Comparison of ENCODE assay signal across 9 cellular contexts in genomic region chr4:112514079-112514448, GRCh38. TPM values are rescaled to one million over a fixed set of nuclear protein-coding genes. Genes with fewer than 3 reads are reported as not detected.
DNase-seq lines count a peak whose midpoint lies in the region; ATAC-seq and TF ChIP-seq lines count a peak whose summit lies in the region.
"Had no signal": no experiment of that assay in that cellular context is flagged by ENCODE, and none has a peak within 500 bp of the region (broad histone marks: within the 10 kb centered on the region; RNA-seq: fewer than 3 reads in every experiment).

No MANE protein-coding gene starts in this region.

- ATAC-seq in activated naive CD4-positive, alpha-beta T cell treated with anti-CD3 and anti-CD28 coated beads, Interleukin-2, amount 50 U/mL, for 72 hours = no peak
- ATAC-seq in central memory CD8-positive, alpha-beta T cell (replicated peaks; ENCODE audit: extremely low read depth, poor library complexity, severe bottlenecking) = no peak
- no peak for ATAC-seq in HG03457 (IDR thresholded peaks at IDR 0.05; ENCODE audit: unreplicated experiment)

- H3K27me3 ChIP-seq in suprapubic skin = peaks cover 100% of the 10 kb centered on the region

- H3K36me3 ChIP-seq in suprapubic skin = no peaks in the 10 kb centered on the region

- H3K4me3 Mint-ChIP-seq in activated naive CD4-positive, alpha-beta T cell treated with anti-CD3 and anti-CD28 coated beads, Interleukin-2, amount 10 ng/mL, durations not matched to agents 7 days and 5 days = peak overlapping the region; percentile 80
- H3K4me3 Mint-ChIP-seq in central memory CD8-positive, alpha-beta T cell = peak overlapping the region; percentile 76

- no peak for TF ChIP-seq CTCF in suprapubic skin (IDR thresholded peaks at IDR 0.05)

- peaks cover 64% of the 10 kb centered on the region for H3K4me1 ChIP-seq in suprapubic skin

- no peak for TF ChIP-seq POLR2A in suprapubic skin (IDR thresholded peaks at IDR 0.05)

- peak; percentile 30 for DNase-seq in activated naive CD4-positive, alpha-beta T cell treated with anti-CD3 and anti-CD28 coated beads, Interleukin-2, amount 10 ng/mL, durations not matched to agents 7 days and 5 days
- DNase-seq in activated naive CD4-positive, alpha-beta T cell treated with anti-CD3 and anti-CD28 coated beads, Interleukin-2, amount 50 U/mL, for 72 hours (ENCODE audit: low spot score in 2 of 2) = no peak
- DNase-seq in KBM-7 (peak; percentile 23), suprapubic skin (ENCODE audit: low spot score in 2 of 2) (no peak), HT-29 (ENCODE audit: low spot score) (no peak)
- DNase-seq in central memory CD8-positive, alpha-beta T cell (ENCODE audit: low spot score in 2 of 2) = no peak
- no peak for DNase-seq in activated CD8-positive, alpha-beta memory T cell treated with anti-CD3 and anti-CD28 coated beads, Interleukin-2, amount 50 U/mL, for 48 hours

- H3K36me3 Mint-ChIP-seq in activated naive CD4-positive, alpha-beta T cell treated with anti-CD3 and anti-CD28 coated beads, Interleukin-2, amount 10 ng/mL, durations not matched to agents 7 days and 5 days = peaks cover 9% of the 10 kb centered on the region
- peaks cover 16 to 27% of the 10 kb centered on the region in 2 donors for H3K36me3 Mint-ChIP-seq in activated naive CD4-positive, alpha-beta T cell treated with anti-CD3 and anti-CD28 coated beads, Interleukin-2, amount 50 U/mL, for 72 hours
- peaks cover 8% of the 10 kb centered on the region for H3K36me3 Mint-ChIP-seq in central memory CD8-positive, alpha-beta T cell (ENCODE audit: insufficient read depth)

- H3K27ac Mint-ChIP-seq in activated naive CD4-positive, alpha-beta T cell treated with anti-CD3 and anti-CD28 coated beads, Interleukin-2, amount 10 ng/mL, durations not matched to agents 7 days and 5 days = peak overlapping the region; percentile 84
- peak overlapping the region in 1 of 2 donors; percentile 6 for H3K27ac Mint-ChIP-seq in activated naive CD4-positive, alpha-beta T cell treated with anti-CD3 and anti-CD28 coated beads, Interleukin-2, amount 50 U/mL, for 72 hours
- no peak overlapping the region for H3K27ac Mint-ChIP-seq in central memory CD8-positive, alpha-beta T cell (ENCODE audit: low read depth)

- no peak overlapping the region for H3K27ac ChIP-seq in suprapubic skin
- H3K27ac ChIP-seq: skin epidermis had no signal

- H3K4me1 Mint-ChIP-seq in activated naive CD4-positive, alpha-beta T cell treated with anti-CD3 and anti-CD28 coated beads, Interleukin-2, amount 10 ng/mL, durations not matched to agents 7 days and 5 days = peaks cover 71% of the 10 kb centered on the region
- peaks cover 55% of the 10 kb centered on the region for H3K4me1 Mint-ChIP-seq in central memory CD8-positive, alpha-beta T cell

- peak overlapping the region; percentile 64 for H3K4me3 ChIP-seq in suprapubic skin

- H3K9me3 Mint-ChIP-seq in activated naive CD4-positive, alpha-beta T cell treated with anti-CD3 and anti-CD28 coated beads, Interleukin-2, amount 10 ng/mL, durations not matched to agents 7 days and 5 days = no peaks in the 10 kb centered on the region
- H3K9me3 Mint-ChIP-seq in activated naive CD4-positive, alpha-beta T cell treated with anti-CD3 and anti-CD28 coated beads, Interleukin-2, amount 50 U/mL, for 72 hours = peaks cover 6 to 7% of the 10 kb centered on the region in 2 donors
- no peaks in the 10 kb centered on the region for H3K9me3 Mint-ChIP-seq in central memory CD8-positive, alpha-beta T cell

- no peak for TF ChIP-seq EP300 in suprapubic skin (IDR thresholded peaks at IDR 0.05)

- CTCF ChIA-PET in activated naive CD4-positive, alpha-beta T cell treated with anti-CD3 and anti-CD28 coated beads, Interleukin-2, amount 10 ng/mL, durations not matched to agents 7 days and 5 days (lab: Charles Lee) = interaction anchor here (0.6 kb wide), 1 partner anchor 240 kb away, joined by 3 read pairs; no protein-coding TSS in a partner anchor

- in situ Hi-C loops in KBM-7 (cut with MboI; ENCODE audit: low pct_unique_long_range_greater_than_20kb, low sequenced_read_pairs) = loop anchor here (25.0 kb wide), 1 partner anchor 177 kb away; no protein-coding TSS in a partner anchor

- H3K27me3 Mint-ChIP-seq in activated naive CD4-positive, alpha-beta T cell treated with anti-CD3 and anti-CD28 coated beads, Interleukin-2, amount 10 ng/mL, durations not matched to agents 7 days and 5 days = peaks cover 96% of the 10 kb centered on the region
- H3K27me3 Mint-ChIP-seq in central memory CD8-positive, alpha-beta T cell = peaks cover 100% of the 10 kb centered on the region

- H3K9me3 ChIP-seq in suprapubic skin = no peaks in the 10 kb centered on the region

- 6% methylated on average over 9 of the region's 9 CpGs for WGBS in suprapubic skin

RNA-seq across cellular contexts. Expression of gene NEUROG2, which starts 1.9 kb away (rescaled TPM):
- under 1 TPM in 1 of 2 donors, not detected in 1; 0.10 TPM for total RNA-seq in activated naive CD4-positive, alpha-beta T cell treated with anti-CD3 and anti-CD28 coated beads, Interleukin-2, amount 50 U/mL, for 72 hours
- total RNA-seq in suprapubic skin = not detected
- not detected in 2 replicates for total RNA-seq in HT-29 (2014; rRNA removed; shearing (Covaris generic))

Comparison
In these comparisons a context has a peak if more than half of its experiments do, and no peak if none do; other contexts are left out.
1. DNase-seq: peak in activated naive CD4-positive, alpha-beta T cell treated with anti-CD3 and anti-CD28 coated beads, Interleukin-2, amount 10 ng/mL, durations not matched to agents 7 days and 5 days (single experiment) and KBM-7 (single experiment); none in activated naive CD4-positive, alpha-beta T cell treated with anti-CD3 and anti-CD28 coated beads, Interleukin-2, amount 50 U/mL, for 72 hours (0 of 2), central memory CD8-positive, alpha-beta T cell (0 of 2), suprapubic skin (0 of 2), HT-29 (single experiment) and activated CD8-positive, alpha-beta memory T cell treated with anti-CD3 and anti-CD28 coated beads, Interleukin-2, amount 50 U/mL, for 48 hours (single experiment).